Comparison of ENCODE assay signal across 9 cellular contexts in genomic region chr3:125121246-125122010, GRCh38.
A peak's percentile ranks its signal among the peaks of the same experiment; 100 is the strongest.
DNase-seq lines count a peak whose midpoint lies in the region; ATAC-seq, FAIRE-seq and TF ChIP-seq lines count a peak whose summit lies in the region.
"Had no signal": no experiment of that assay in that cellular context is flagged by ENCODE, and none has a peak within 500 bp of the region (broad histone marks: within the 10 kb centered on the region; RNA-seq: fewer than 3 reads in every experiment).

No MANE protein-coding gene starts in this region.

- H3K79me2 ChIP-seq in osteoblast (ENCODE audit: insufficient read depth, low read length): no peaks in the 10 kb centered on the region
- no peaks in the 10 kb centered on the region for H3K79me2 ChIP-seq in HepG2 (ENCODE audit: insufficient read depth, low read length)

- TF ChIP-seq EP300 in HepG2 (IDR thresholded peaks at IDR 0.05; ENCODE audit: low read depth in 2 of 2, low read length in 2 of 2) (no peak), HepG2 (CRISPR knock-in tag; IDR thresholded peaks at IDR 0.05; ENCODE audit: borderline replicate concordance) (no peak)

- no peaks in the 10 kb centered on the region for H3K9me3 ChIP-seq in osteoblast (ENCODE audit: low read depth, low read length)
- no peaks in the 10 kb centered on the region for H3K9me3 ChIP-seq in HepG2 (ENCODE audit: low read length)
- H3K9me3 ChIP-seq in vagina: no peaks in the 10 kb centered on the region

- CTCF ChIA-PET in HepG2 (lab: Yijun Ruan, JAX; ENCODE audit: low intra/inter-chr PET ratio, low total read pairs): no interaction called here

- H3K36me3 ChIP-seq in osteoblast (ENCODE audit: insufficient read depth, low read length) (no peaks in the 10 kb centered on the region), HepG2 (replicated peaks in 1 of 2; ENCODE audit: control insufficient read depth in 1 of 2, insufficient read depth in 2 of 2, low read length in 2 of 2) (no peaks in the 10 kb centered on the region), vagina (no peaks in the 10 kb centered on the region)

- in situ Hi-C loops in HepG2 (cut with HindIII; ENCODE audit: extremely low pct_ligation_motif_present, low pct_unique_long_range_greater_than_20kb): no loop called here

- BruUV-seq in HepG2 (replicated peaks; lab: Mats Ljungman, UMichigan): no TSS peak

- no peak for TF ChIP-seq CTCF in osteoblast (IDR thresholded peaks at IDR 0.05; ENCODE audit: extremely low read depth, low read depth, low read length)
- no peak for TF ChIP-seq CTCF in HepG2 (CRISPR knock-in tag; IDR thresholded peaks at IDR 0.05)
- TF ChIP-seq CTCF in vagina (IDR thresholded peaks at IDR 0.05): no peak

- intact Hi-C loops in HepG2 (cut with micrococcal nuclease; ENCODE audit: unreplicated experiment) (no loop called here), vagina (cut with DNase I) (no loop called here)

- TF ChIP-seq POLR2A in HepG2 (IDR thresholded peaks at IDR 0.05; ENCODE audit: insufficient read depth in 1 of 2, low read depth in 2 of 2, low read length in 2 of 2) (no peak), vagina (IDR thresholded peaks at IDR 0.05) (no peak)

- ATAC-seq in GM18867 (IDR thresholded peaks at IDR 0.05; ENCODE audit: unreplicated experiment) (peak; percentile 44), HG03175 (IDR thresholded peaks at IDR 0.05; ENCODE audit: unreplicated experiment) (peak; percentile 46), HepG2 (no peak)

- FAIRE-seq in HepG2 (lab: Jason Lieb, UNC): no peak
- FAIRE-seq: bronchial epithelial cell had no signal

- H3K27ac ChIP-seq in angular gyrus (ENCODE audit: low read depth, low read length): peak overlapping the region; percentile 80
- H3K27ac ChIP-seq in osteoblast (ENCODE audit: low read depth, low read length): peak overlapping the region; percentile 51
- no peak overlapping the region for H3K27ac ChIP-seq in HepG2 (ENCODE audit: extremely low read length, insufficient read depth, low read length)
- no peak overlapping the region for H3K27ac ChIP-seq in vagina

- no peaks in the 10 kb centered on the region for H4K20me1 ChIP-seq in osteoblast (ENCODE audit: insufficient read depth, low read length)
- no peaks in the 10 kb centered on the region for H4K20me1 ChIP-seq in HepG2 (ENCODE audit: insufficient read depth, low read length)

- H3K4me1 ChIP-seq in osteoblast (ENCODE audit: insufficient read depth, low read length): peaks cover 61% of the 10 kb centered on the region
- peaks cover 13% of the 10 kb centered on the region for H3K4me1 ChIP-seq in HepG2 (ENCODE audit: insufficient read depth, low read length)
- H3K4me1 ChIP-seq in vagina: peaks cover 20% of the 10 kb centered on the region

- POLR2A ChIA-PET in HepG2 (lab: Yijun Ruan, JAX): no interaction called here

- no peak for DNase-seq in osteoblast (ENCODE audit: insufficient read length, low spot score, missing footprints)
- no peak for DNase-seq in NCI-H2227 treated with DMSO at 0.1 percent for 48 hours (lab: John Stamatoyannopoulos, UW)
- DNase-seq in HepG2 (ENCODE audit: low spot score): no peak
- no peak for DNase-seq in vagina (ENCODE audit: extremely low spot score in 2 of 2)
- DNase-seq in DMS79 treated with DMSO at 0.1 percent for 48 hours (lab: John Stamatoyannopoulos, UW): no peak

- H3K9ac ChIP-seq in HepG2 (ENCODE audit: insufficient read depth, low read depth, low read length): no peak overlapping the region

- no peaks in the 10 kb centered on the region for H3K27me3 ChIP-seq in osteoblast (ENCODE audit: insufficient read depth, low read length)
- H3K27me3 ChIP-seq in HepG2 (ENCODE audit: control insufficient read depth in 1 of 2, insufficient read depth in 2 of 2, low read length in 2 of 2): peaks cover 0 to 31% of the 10 kb centered on the region in 2 experiments; a peak in 3 of 5 replicates
- no peaks in the 10 kb centered on the region for H3K27me3 ChIP-seq in vagina

- 59% methylated on average over 8 of the region's 8 CpGs for WGBS in HepG2 (ENCODE audit: low lambda C conversion rate)

- H2AFZ ChIP-seq in osteoblast (ENCODE audit: low read length) (peak overlapping the region; percentile 59), HepG2 (ENCODE audit: low read length) (no peak overlapping the region)

- H3K4me2 ChIP-seq in osteoblast (ENCODE audit: insufficient read depth, low read length): peak overlapping the region; percentile 71
- no peak overlapping the region for H3K4me2 ChIP-seq in HepG2 (ENCODE audit: low read depth, low read length)

- TF ChIP-seq RAD21 in HepG2 (CRISPR knock-in tag; IDR thresholded peaks at IDR 0.05): no peak

- H3K4me3 ChIP-seq in osteoblast (ENCODE audit: insufficient read depth, low read length) (no peak overlapping the region), HepG2 (replicated peaks in 1 of 3; ENCODE audit: insufficient read depth in 1 of 3, low read depth in 2 of 3, low read length in 3 of 3) (no peak overlapping the region), vagina (no peak overlapping the region)

TF ChIP-seq in HepG2, 621 proteins besides CTCF, POLR2A, EP300 and RAD21:
- TF ChIP-seq ZSCAN20 (CRISPR knock-in tag; IDR thresholded peaks at IDR 0.05; ENCODE audit: borderline replicate concordance): no peak
- TF ChIP-seq ZNF138 (CRISPR knock-in tag; IDR thresholded peaks at IDR 0.05; ENCODE audit: low read depth): no peak
- no peak for TF ChIP-seq SP5 (CRISPR knock-in tag; IDR thresholded peaks at IDR 0.05; ENCODE audit: borderline replicate concordance, low read depth)
- TF ChIP-seq ZNF564 (CRISPR knock-in tag; IDR thresholded peaks at IDR 0.05): no peak
- TF ChIP-seq, protein P1, sequence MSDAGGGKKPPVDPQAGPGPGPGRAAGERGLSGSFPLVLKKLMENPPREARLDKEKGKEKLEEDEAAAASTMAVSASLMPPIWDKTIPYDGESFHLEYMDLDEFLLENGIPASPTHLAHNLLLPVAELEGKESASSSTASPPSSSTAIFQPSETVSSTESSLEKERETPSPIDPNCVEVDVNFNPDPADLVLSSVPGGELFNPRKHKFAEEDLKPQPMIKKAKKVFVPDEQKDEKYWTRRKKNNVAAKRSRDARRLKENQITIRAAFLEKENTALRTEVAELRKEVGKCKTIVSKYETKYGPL (CRISPR knock-in tag; IDR thresholded peaks at IDR 0.05): no peak
- no peak for TF ChIP-seq RFXANK (CRISPR knock-in tag; IDR thresholded peaks at IDR 0.05)
- no peak for TF ChIP-seq ZNF557 (CRISPR knock-in tag; IDR thresholded peaks at IDR 0.05)
- TF ChIP-seq ZFP1 (CRISPR knock-in tag; IDR thresholded peaks at IDR 0.05): no peak
- TF ChIP-seq ISL2 (CRISPR knock-in tag; IDR thresholded peaks at IDR 0.05): no peak

Comparison
In these comparisons a context has a peak if more than half of its experiments do, and no peak if none do; other contexts are left out.
1. H3K27ac ChIP-seq: peak in angular gyrus (single experiment) and osteoblast (single experiment); none in HepG2 (single experiment) and vagina (single experiment).